Comparison of ENCODE assay signal across 1 cellular context in the genomic region with DNA sequence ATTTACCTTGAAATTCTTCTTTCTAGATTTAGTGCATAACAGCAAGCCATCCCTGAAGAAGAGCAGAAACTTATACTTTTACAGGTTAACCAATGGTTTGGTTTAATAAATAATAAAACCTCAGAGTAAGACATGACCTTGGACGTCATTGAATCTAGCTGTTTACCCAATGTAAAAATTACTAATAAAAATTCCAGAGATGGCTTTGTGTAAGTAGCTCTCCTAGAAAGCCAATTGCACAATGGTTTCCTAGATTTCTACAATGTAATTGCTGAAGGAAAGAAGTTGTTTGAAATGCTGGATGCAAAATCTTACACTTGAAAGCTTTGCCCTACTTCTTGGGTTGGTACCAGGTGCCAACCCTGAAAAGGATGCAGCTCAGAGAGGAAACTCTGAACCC.
TF ChIP-seq lines count a peak whose summit lies in the region.

No MANE protein-coding gene starts in this region.

TF ChIP-seq in A549, 52 proteins besides CTCF, POLR2A, EP300 and RAD21 (continued from another document):
- TF ChIP-seq MAZ (IDR thresholded peaks at IDR 0.05; ENCODE audit: borderline replicate concordance, low read depth, low read length) (no peak), ESRRA (IDR thresholded peaks at IDR 0.05; ENCODE audit: borderline replicate concordance, low read length) (no peak), CEBPB (IDR thresholded peaks at IDR 0.05) (peak; percentile 95 to 98), MAFK (IDR thresholded peaks at IDR 0.05; ENCODE audit: partially characterized antibody) (no peak), CBX8 (IDR thresholded peaks at IDR 0.05) (no peak), JUN (IDR thresholded peaks at IDR 0.05) (peak; percentile 55 to 70; a peak in 2 of 5 replicates), ZC3H11A (IDR thresholded peaks at IDR 0.05) (no peak), FOSB (CRISPR knock-in tag; IDR thresholded peaks at IDR 0.05) (no peak), NPAS2 (CRISPR knock-in tag; IDR thresholded peaks at IDR 0.05; ENCODE audit: borderline replicate concordance) (no peak), HOXB5 (CRISPR knock-in tag; IDR thresholded peaks at IDR 0.05) (no peak), FOSL2 (IDR thresholded peaks at IDR 0.05) (peak; percentile 53; the same call in 1 of the 2 replicates), FOSL2 (CRISPR knock-in tag; IDR thresholded peaks at IDR 0.05) (peak; percentile 43), HES2 (IDR thresholded peaks at IDR 0.05) (peak; percentile 81), RNF2 (IDR thresholded peaks at IDR 0.05; ENCODE audit: borderline replicate concordance, low read depth) (no peak)
